8 cellular contexts compared by ENCODE assay signal in the genomic region with DNA sequence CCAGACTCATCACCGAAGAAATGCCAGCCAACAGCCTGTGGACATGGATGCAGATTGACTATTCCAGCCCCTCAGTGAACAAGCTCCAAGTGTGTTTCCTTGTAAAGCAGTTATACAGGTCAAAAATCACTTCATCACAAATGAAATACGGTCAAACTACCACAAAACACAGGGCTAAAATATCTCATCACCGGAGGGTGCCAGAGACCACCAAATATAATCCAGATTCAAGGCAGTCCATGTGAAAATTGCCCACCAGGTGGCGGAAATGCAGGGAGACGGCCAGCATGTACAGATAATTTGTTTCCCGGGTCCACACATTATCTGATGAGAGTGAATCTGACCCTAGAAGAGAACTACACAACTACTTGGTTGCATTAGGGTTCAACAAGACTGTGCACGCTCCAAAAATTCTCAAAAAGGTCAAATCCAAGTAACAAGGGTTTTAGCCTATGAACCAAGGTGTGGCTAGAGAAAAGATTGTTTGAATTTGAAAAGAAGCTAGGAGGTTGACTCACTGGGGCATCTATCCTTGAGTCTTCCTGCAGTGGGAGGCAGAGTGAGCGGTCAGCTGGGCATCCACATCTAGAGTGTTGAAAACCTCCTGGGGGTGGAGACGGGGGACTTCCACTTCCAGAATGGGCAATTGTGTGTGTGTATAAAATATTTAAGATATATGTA.
A peak's percentile ranks its signal among the peaks of the same experiment; 100 is the strongest.
DNase-seq lines count a peak whose midpoint lies in the region; ATAC-seq, FAIRE-seq and TF ChIP-seq lines count a peak whose summit lies in the region.

No MANE protein-coding gene starts in this region.

- 22 to 32% methylated on average over 9 of the region's 9 CpGs for WGBS in pancreas, 2 donors

- peaks cover 37% of the 10 kb centered on the region for H3K9me3 Mint-ChIP-seq in Caco-2 (ENCODE audit: unreplicated experiment)
- H3K9me3 Mint-ChIP-seq in activated T-helper 17 cell treated with anti-CD3 and anti-CD28 coated beads, Interleukin-2, amount 50 U/mL, for 72 hours, result peaks cover 9% of the 10 kb centered on the region
- peaks cover 3% of the 10 kb centered on the region for H3K9me3 Mint-ChIP-seq in type B pancreatic cell

- no peaks in the 10 kb centered on the region for H3K36me3 Mint-ChIP-seq in Caco-2 (ENCODE audit: insufficient read depth, unreplicated experiment)
- H3K36me3 Mint-ChIP-seq in activated T-helper 17 cell treated with anti-CD3 and anti-CD28 coated beads, Interleukin-2, amount 50 U/mL, for 72 hours (ENCODE audit: low read depth), result no peaks in the 10 kb centered on the region
- no peaks in the 10 kb centered on the region for H3K36me3 Mint-ChIP-seq in type B pancreatic cell

- intact Hi-C loops in Caco-2 (cut with micrococcal nuclease; ENCODE audit: unreplicated experiment), result loop anchor here (1.0 to 5.0 kb wide), 3 partner anchors 169 to 331 kb away; no protein-coding TSS in a partner anchor
- intact Hi-C loops in pancreas (cut with DNase I), result loop anchor here (5.0 to 10.0 kb wide), 5 partner anchors 104 to 494 kb away; no protein-coding TSS in a partner anchor

- no peaks in the 10 kb centered on the region for H3K4me1 ChIP-seq in Caco-2
- H3K4me1 ChIP-seq in pancreas, result no peaks in the 10 kb centered on the region

- DNase-seq in Caco-2 (peak; percentile 73 to 82), RCC 7860 (ENCODE audit: low spot score) (peak; percentile 48), fibroblast of villous mesenchyme (ENCODE audit: low read depth) (peak; percentile 81), pancreas (peak in 5 of 6 donors; percentile 39 to 83 (median 55)), type B pancreatic cell (ENCODE audit: extremely low spot score, unreplicated experiment) (no peak)

- peak; percentile 89 for TF ChIP-seq RAD21 in Ishikawa (IDR thresholded peaks at IDR 0.05; ENCODE audit: low read depth)

- H3K27ac Mint-ChIP-seq in Caco-2 (ENCODE audit: unreplicated experiment) (no peak overlapping the region), type B pancreatic cell (no peak overlapping the region)
- no peak overlapping the region for H3K27ac Mint-ChIP-seq in activated T-helper 17 cell treated with anti-CD3 and anti-CD28 coated beads, Interleukin-2, amount 50 U/mL, for 72 hours

- H3K4me3 ChIP-seq in Caco-2 (ENCODE audit: low read depth, low read length) (no peak overlapping the region), fibroblast of villous mesenchyme (ENCODE audit: low read depth, low read length) (no peak overlapping the region), pancreas (no peak overlapping the region)

- TF ChIP-seq EP300 in Ishikawa (IDR thresholded peaks at IDR 0.05; ENCODE audit: borderline replicate concordance), result no peak

- H3K27me3 Mint-ChIP-seq in Caco-2 (ENCODE audit: insufficient read depth, unreplicated experiment) (peaks cover 6% of the 10 kb centered on the region), type B pancreatic cell (peaks cover 25% of the 10 kb centered on the region)
- H3K27me3 Mint-ChIP-seq in activated T-helper 17 cell treated with anti-CD3 and anti-CD28 coated beads, Interleukin-2, amount 50 U/mL, for 72 hours, result peaks cover 24% of the 10 kb centered on the region

- H3K36me3 ChIP-seq in Caco-2 (ENCODE audit: control insufficient read depth, insufficient read depth, low read length) (no peaks in the 10 kb centered on the region), pancreas (no peaks in the 10 kb centered on the region)

- BruUV-seq in Caco-2 (replicated peaks; lab: Mats Ljungman, UMichigan), result no TSS peak

- no peak overlapping the region for H3K27ac ChIP-seq in pancreas

- FAIRE-seq in RCC 7860 (lab: Jason Lieb, UNC) (peak; percentile 38), pancreas (lab: Jason Lieb, UNC) (peak; percentile 70)

- H3K9me3 ChIP-seq in Caco-2 (peaks cover 8% of the 10 kb centered on the region), pancreas (no peaks in the 10 kb centered on the region)

- ATAC-seq in activated T-helper 17 cell treated with anti-CD3 and anti-CD28 coated beads, Interleukin-2, amount 50 U/mL, for 72 hours (replicated peaks), result peak; percentile 47
- ATAC-seq in pancreas (peak; percentile 69 to 92 (median 86)), GM21526 (IDR thresholded peaks at IDR 0.05; ENCODE audit: low FRiP score, unreplicated experiment) (no peak)

- TF ChIP-seq CTCF in Caco-2 (IDR thresholded peaks at IDR 0.05; ENCODE audit: insufficient read depth in 1 of 2, low read depth in 1 of 2, low read length in 1 of 2, severe bottlenecking in 1 of 2, unreplicated experiment in 1 of 2), result peak; percentile 86 to 93
- TF ChIP-seq CTCF in fibroblast of villous mesenchyme (IDR thresholded peaks at IDR 0.05; ENCODE audit: insufficient read depth, low read depth, low read length), result peak; percentile 92
- TF ChIP-seq CTCF in pancreas (IDR thresholded peaks at IDR 0.05), result peak; percentile 33 to 82 (median 70)
- peak; percentile 98 for TF ChIP-seq CTCF in type B pancreatic cell (conservative IDR thresholded peaks at IDR 0.05)

- CTCF ChIA-PET in Caco-2 (lab: Charles Lee), result interaction anchor here (0.6 to 2.9 kb wide), 12 partner anchors 20 to 426 kb away, joined by 3 to 42 read pairs (median 4); partner anchors contain the start of genes GNAZ and RSPH14

- H3K4me1 Mint-ChIP-seq in Caco-2 (ENCODE audit: low read depth, unreplicated experiment) (no peaks in the 10 kb centered on the region), type B pancreatic cell (ENCODE audit: unreplicated experiment) (no peaks in the 10 kb centered on the region)
- H3K4me1 Mint-ChIP-seq in activated T-helper 17 cell treated with anti-CD3 and anti-CD28 coated beads, Interleukin-2, amount 50 U/mL, for 72 hours, result no peaks in the 10 kb centered on the region

- no peak overlapping the region for H3K4me3 Mint-ChIP-seq in Caco-2 (ENCODE audit: unreplicated experiment)
- no peak overlapping the region for H3K4me3 Mint-ChIP-seq in activated T-helper 17 cell treated with anti-CD3 and anti-CD28 coated beads, Interleukin-2, amount 50 U/mL, for 72 hours
- H3K4me3 Mint-ChIP-seq in type B pancreatic cell, result no peak overlapping the region

- H3K27me3 ChIP-seq in Caco-2 (replicated peaks; ENCODE audit: control insufficient read depth, insufficient read depth, low read length), result no peaks in the 10 kb centered on the region; the same call in 1 of the 2 replicates
- no peaks in the 10 kb centered on the region for H3K27me3 ChIP-seq in pancreas

- POLR2A ChIA-PET in Caco-2 (lab: Charles Lee), result no interaction called here

TF ChIP-seq in Ishikawa, 13 proteins besides CTCF, POLR2A, EP300 and RAD21:
- TF ChIP-seq CEBPB (IDR thresholded peaks at IDR 0.05), result no peak
- no peak for TF ChIP-seq ZBTB7A (IDR thresholded peaks at IDR 0.05; ENCODE audit: low read depth)
- no peak for TF ChIP-seq MAX (IDR thresholded peaks at IDR 0.05)
